In genomic region chr2:74712223-74713053, GRCh38 we compare ENCODE assay signal across 16 cellular contexts.
"Had no signal": no experiment of that assay in that cellular context is flagged by ENCODE, and none has a peak within 500 bp of the region (broad histone marks: within the 10 kb centered on the region; RNA-seq: fewer than 3 reads in every experiment).

No MANE protein-coding gene starts in this region.

- H3K36me3 Mint-ChIP-seq: activated naive CD4-positive, alpha-beta T cell treated with anti-CD3 and anti-CD28 coated beads, Interleukin-2, amount 10 ng/mL, durations not matched to agents 7 days and 5 days had no signal

- H3K9me3 Mint-ChIP-seq: activated naive CD4-positive, alpha-beta T cell treated with anti-CD3 and anti-CD28 coated beads, Interleukin-2, amount 10 ng/mL, durations not matched to agents 7 days and 5 days; activated T-helper 2 cell treated with anti-CD3 and anti-CD28 coated beads, Interferon-gamma antibody, Interleukin-2, Interleukin-4, amounts not matched to agents 10 μg/mL and 5 μg/mL and 100 μg/mL, durations not matched to agents 14 hours and 24 hours and 36 hours; stimulated activated naive B cell treated with anti-CD40 and anti-IgM and Interleukin-4, amounts not matched to agents 10 μg/mL and 1 μg/mL and 100 μg/mL, for 72 hours had no signal

- DNase-seq: activated CD4-positive, alpha-beta T cell treated with anti-CD3 and anti-CD28 coated beads, Interleukin-2, amount 50 U/mL, for 1 hour; activated naive CD4-positive, alpha-beta T cell treated with anti-CD3 and anti-CD28 coated beads, Interleukin-2, amount 10 ng/mL, durations not matched to agents 7 days and 5 days; body of pancreas; effector memory CD4-positive, alpha-beta T cell; heart right ventricle; kidney; midbrain; naive B cell; spleen; stimulated activated CD4-positive, alpha-beta T cell treated with anti-CD3 and anti-CD28 coated beads, Interleukin-1b, Interleukin-23, amount 100 ng/mL, for 48 hours; stimulated activated naive B cell treated with anti-CD40 and anti-IgM and Interleukin-4, amounts not matched to agents 10 μg/mL and 1 μg/mL and 100 μg/mL, for 72 hours; T-helper 2 cell; trophoblast cell had no signal

- H3K36me3 ChIP-seq: heart right ventricle, spleen had no signal

- H3K27ac ChIP-seq: body of pancreas, heart right ventricle, parathyroid adenoma, spleen had no signal

- H3K4me3 ChIP-seq: body of pancreas, heart right ventricle, spleen had no signal

- H3K27me3 ChIP-seq: body of pancreas had no signal

- H3K9me3 ChIP-seq: body of pancreas, heart right ventricle, spleen had no signal

- H3K4me3 Mint-ChIP-seq: activated naive CD4-positive, alpha-beta T cell treated with anti-CD3 and anti-CD28 coated beads, Interleukin-2, amount 10 ng/mL, durations not matched to agents 7 days and 5 days; stimulated activated naive B cell treated with anti-CD40 and anti-IgM and Interleukin-4, amounts not matched to agents 10 μg/mL and 1 μg/mL and 100 μg/mL, for 72 hours had no signal

- ATAC-seq: body of pancreas; heart right ventricle; right cardiac atrium; stimulated activated naive B cell treated with anti-CD40 and anti-IgM and Interleukin-4, amounts not matched to agents 10 μg/mL and 1 μg/mL and 100 μg/mL, for 72 hours had no signal

- H3K27ac Mint-ChIP-seq: activated naive CD4-positive, alpha-beta T cell treated with anti-CD3 and anti-CD28 coated beads, Interleukin-2, amount 10 ng/mL, durations not matched to agents 7 days and 5 days; activated T-helper 2 cell treated with anti-CD3 and anti-CD28 coated beads, Interferon-gamma antibody, Interleukin-2, Interleukin-4, amounts not matched to agents 10 μg/mL and 5 μg/mL and 100 μg/mL, durations not matched to agents 14 hours and 24 hours and 36 hours; stimulated activated naive B cell treated with anti-CD40 and anti-IgM and Interleukin-4, amounts not matched to agents 10 μg/mL and 1 μg/mL and 100 μg/mL, for 72 hours had no signal
